Comparison of ENCODE assay signal across 19 cellular contexts in the genomic region with DNA sequence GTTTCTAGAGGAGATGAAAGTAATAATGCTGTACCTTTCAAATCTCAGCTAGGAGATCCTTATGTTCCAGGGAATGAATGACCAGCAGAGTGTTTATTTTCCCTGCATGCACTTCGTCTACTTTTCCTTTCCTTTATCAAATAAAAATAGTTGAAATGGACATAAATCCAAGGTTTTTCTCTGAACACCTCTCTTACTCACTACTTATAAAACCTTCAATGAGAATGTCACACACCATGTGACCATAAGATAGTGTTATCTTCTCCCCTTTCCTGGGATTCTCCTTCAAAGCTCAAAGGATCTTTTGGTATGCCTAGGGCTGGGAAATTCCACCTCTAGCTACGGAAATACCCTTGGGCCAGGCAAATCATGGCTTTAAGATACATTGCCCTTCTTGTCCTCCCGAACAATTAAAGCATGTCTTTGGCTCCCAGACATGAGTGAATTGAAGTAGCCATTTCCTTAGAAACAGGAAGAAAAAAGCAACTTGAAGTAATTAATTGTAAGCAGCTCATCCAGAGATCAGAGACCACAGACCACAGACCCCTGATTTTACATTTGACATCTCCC. TPM values are rescaled to one million over a fixed set of nuclear protein-coding genes. Genes with fewer than 3 reads are reported as not detected.
A peak's percentile ranks its signal among the peaks of the same experiment; 100 is the strongest.
DNase-seq lines count a peak whose midpoint lies in the region; ATAC-seq and TF ChIP-seq lines count a peak whose summit lies in the region.
"Had no signal": no experiment of that assay in that cellular context is flagged by ENCODE, and none has a peak within 500 bp of the region (broad histone marks: within the 10 kb centered on the region; RNA-seq: fewer than 3 reads in every experiment).

No MANE protein-coding gene starts in this region.

- WGBS in heart right ventricle, 2 donors = 38 to 43% methylated on average over 3 of the region's 3 CpGs

- TF ChIP-seq CTCF in heart right ventricle (IDR thresholded peaks at IDR 0.05) = no peak
- TF ChIP-seq CTCF in foreskin keratinocyte (conservative IDR thresholded peaks at IDR 0.05) = no peak

- POLR2A ChIA-PET in naive thymus-derived CD4-positive, alpha-beta T cell (lab: Charles Lee) = no interaction called here

- H3K27ac ChIP-seq in heart right ventricle (peak overlapping the region in 6 of 10 donors; percentile 9 to 96 (median 50)), SK-N-MC (no peak overlapping the region), foreskin keratinocyte (no peak overlapping the region)
- H3K27ac ChIP-seq in naive thymus-derived CD4-positive, alpha-beta T cell (ENCODE audit: low read depth, low read length) = no peak overlapping the region
- H3K27ac ChIP-seq: prostate gland, transverse colon had no signal

- H3K27me3 Mint-ChIP-seq in naive thymus-derived CD4-positive, alpha-beta T cell = peaks cover 20 to 24% (median 21%) of the 10 kb centered on the region in 5 donors

- no peaks in the 10 kb centered on the region for H3K36me3 ChIP-seq in heart right ventricle
- H3K36me3 ChIP-seq in SK-N-MC (ENCODE audit: insufficient read depth, low read length) = no peaks in the 10 kb centered on the region
- H3K36me3 ChIP-seq in naive thymus-derived CD4-positive, alpha-beta T cell (ENCODE audit: control insufficient read depth in 2 of 3, insufficient read depth in 3 of 3, low read length in 3 of 3) = no peaks in the 10 kb centered on the region
- H3K36me3 ChIP-seq: prostate gland, transverse colon had no signal

- H3K27me3 ChIP-seq in heart right ventricle (peaks cover 0 to 17% (median 0%) of the 10 kb centered on the region in 7 donors), foreskin keratinocyte (no peaks in the 10 kb centered on the region)
- no peaks in the 10 kb centered on the region for H3K27me3 ChIP-seq in naive thymus-derived CD4-positive, alpha-beta T cell (ENCODE audit: control insufficient read depth in 2 of 2, insufficient read depth in 2 of 2, low read length in 2 of 2)

- H3K4me3 Mint-ChIP-seq in naive thymus-derived CD4-positive, alpha-beta T cell = no peak overlapping the region
- H3K4me3 Mint-ChIP-seq: activated CD8-positive, alpha-beta memory T cell treated with anti-CD3 and anti-CD28 coated beads, Interleukin-2, amount 10 ng/mL, durations not matched to agents 7 days and 5 days; natural killer cell; stimulated activated naive B cell treated with anti-CD40 and anti-IgM and Interleukin-4, amounts not matched to agents 10 μg/mL and 1 μg/mL and 100 μg/mL, for 72 hours had no signal

- H3K27ac Mint-ChIP-seq in naive thymus-derived CD4-positive, alpha-beta T cell = no peak overlapping the region
- H3K27ac Mint-ChIP-seq: activated CD8-positive, alpha-beta memory T cell treated with anti-CD3 and anti-CD28 coated beads, Interleukin-2, amount 10 ng/mL, durations not matched to agents 7 days and 5 days; natural killer cell; stimulated activated naive B cell treated with anti-CD40 and anti-IgM and Interleukin-4, amounts not matched to agents 10 μg/mL and 1 μg/mL and 100 μg/mL, for 72 hours had no signal

- intact Hi-C loops in heart right ventricle (cut with DNase I) (loop anchor here in 4 of 10 donors (5.0 to 10.0 kb wide), 5 partner anchors 92 to 282 kb away; no protein-coding TSS in a partner anchor), Right ventricle myocardium superior (cut with DNase I) (loop anchor here (10.0 kb wide), 1 partner anchor 282 kb away; no protein-coding TSS in a partner anchor)
- intact Hi-C loops in naive thymus-derived CD4-positive, alpha-beta T cell (cut with micrococcal nuclease) = no loop called here

- CTCF ChIA-PET in naive thymus-derived CD4-positive, alpha-beta T cell (lab: Charles Lee) = no interaction called here

- H3K4me1 ChIP-seq in heart right ventricle (peaks cover 7 to 81% (median 63%) of the 10 kb centered on the region in 9 donors), foreskin keratinocyte (no peaks in the 10 kb centered on the region)
- H3K4me1 ChIP-seq in naive thymus-derived CD4-positive, alpha-beta T cell (ENCODE audit: control insufficient read depth in 2 of 2, insufficient read depth in 2 of 2, low read length in 2 of 2) = no peaks in the 10 kb centered on the region
- H3K4me1 ChIP-seq: prostate gland had no signal

- H3K36me3 Mint-ChIP-seq in naive thymus-derived CD4-positive, alpha-beta T cell = peaks cover 0 to 4% (median 0%) of the 10 kb centered on the region in 5 donors
- H3K36me3 Mint-ChIP-seq: stimulated activated naive B cell treated with anti-CD40 and anti-IgM and Interleukin-4, amounts not matched to agents 10 μg/mL and 1 μg/mL and 100 μg/mL, for 72 hours had no signal

- ATAC-seq in heart right ventricle = no peak
- no peak for ATAC-seq in Right ventricle myocardium superior (ENCODE audit: poor library complexity)
- no peak for ATAC-seq in foreskin keratinocyte
- ATAC-seq in naive thymus-derived CD4-positive, alpha-beta T cell = no peak
- ATAC-seq: activated CD4-positive, CD25-positive, alpha-beta regulatory T cell treated with anti-CD3 and anti-CD28 coated beads, Interleukin-2, amount 50 U/mL, for 24 hours; activated CD8-positive, alpha-beta memory T cell treated with anti-CD3 and anti-CD28 coated beads, Interleukin-2, amount 10 ng/mL, durations not matched to agents 7 days and 5 days; natural killer cell; stimulated activated naive B cell treated with anti-CD40 and anti-IgM and Interleukin-4, amounts not matched to agents 10 μg/mL and 1 μg/mL and 100 μg/mL, for 72 hours had no signal

- peaks cover 0 to 9% (median 5%) of the 10 kb centered on the region in 7 donors for H3K4me1 Mint-ChIP-seq in naive thymus-derived CD4-positive, alpha-beta T cell

- H3K4me3 ChIP-seq in heart right ventricle (no peak overlapping the region), SK-N-MC (no peak overlapping the region)
- no peak overlapping the region for H3K4me3 ChIP-seq in naive thymus-derived CD4-positive, alpha-beta T cell (ENCODE audit: low read length)
- H3K4me3 ChIP-seq: prostate gland, transverse colon had no signal

- no peak for DNase-seq in heart right ventricle
- no peak for DNase-seq in Right ventricle myocardium superior
- DNase-seq in SK-N-MC (ENCODE audit: low read depth, low spot score) = peak; percentile 53
- DNase-seq in islet precursor cell = peak; percentile 56
- DNase-seq in DMS 273 treated with DMSO at 0.1 percent for 48 hours (lab: John Stamatoyannopoulos, UW) = no peak
- DNase-seq in foreskin keratinocyte = no peak
- no peak for DNase-seq in naive thymus-derived CD4-positive, alpha-beta T cell
- DNase-seq in retina = no peak
- DNase-seq: activated CD8-positive, alpha-beta memory T cell treated with anti-CD3 and anti-CD28 coated beads, Interleukin-2, amount 10 ng/mL, durations not matched to agents 7 days and 5 days; DND-41; natural killer cell; NCI-H1694; SHP77; stimulated activated CD4-positive, alpha-beta T cell treated with anti-CD3 and anti-CD28 coated beads, Interleukin-15, amount 100 ng/mL, for 24 hours; stimulated activated naive B cell treated with anti-CD40 and anti-IgM and Interleukin-4, amounts not matched to agents 10 μg/mL and 1 μg/mL and 100 μg/mL, for 72 hours; transverse colon had no signal

- H3K9me3 ChIP-seq in heart right ventricle (no peaks in the 10 kb centered on the region), SK-N-MC (ENCODE audit: low read depth, low read length) (no peaks in the 10 kb centered on the region)
- no peaks in the 10 kb centered on the region for H3K9me3 ChIP-seq in naive thymus-derived CD4-positive, alpha-beta T cell (ENCODE audit: control insufficient read depth in 2 of 3, low read length in 3 of 3)
- H3K9me3 ChIP-seq: prostate gland, transverse colon had no signal

- H3K9ac ChIP-seq in SK-N-MC (ENCODE audit: insufficient read length) = no peak overlapping the region

- H3K9me3 Mint-ChIP-seq in naive thymus-derived CD4-positive, alpha-beta T cell = peaks cover 0 to 11% (median 3%) of the 10 kb centered on the region in 11 donors
- H3K9me3 Mint-ChIP-seq: stimulated activated naive B cell treated with anti-CD40 and anti-IgM and Interleukin-4, amounts not matched to agents 10 μg/mL and 1 μg/mL and 100 μg/mL, for 72 hours had no signal

RNA-seq across cellular contexts. Expression of a gene that starts 3.9 kb away (rescaled TPM):
- total RNA-seq in heart right ventricle = 10 to 100 TPM; 16.2 to 33.3 (median 29.4) TPM
- 10 to 100 TPM in 1 of 2 donors, 1 to 10 TPM in 1; 3.6 to 14.3 TPM for polyA plus RNA-seq in heart right ventricle
- 27.4 TPM for total RNA-seq in Right ventricle myocardium superior
- 2.4 and 3.1 TPM in 2 replicates for total RNA-seq in foreskin keratinocyte
- 0.40 and 0.49 TPM in 2 replicates for polyA plus RNA-seq in foreskin keratinocyte
- total RNA-seq in naive thymus-derived CD4-positive, alpha-beta T cell = under 1 TPM in 1 of 5 experiments, not detected in 4; 0.05 TPM
- polyA plus RNA-seq in naive thymus-derived CD4-positive, alpha-beta T cell = under 1 TPM in 1 of 2 donors, not detected in 1; 0.09 TPM
- total RNA-seq: activated CD8-positive, alpha-beta memory T cell treated with anti-CD3 and anti-CD28 coated beads, Interleukin-2, amount 10 ng/mL, durations not matched to agents 7 days and 5 days; T-helper 2 cell treated with Interferon-gamma antibody and Interleukin-4, amounts not matched to agents 100 ng/mL and 5 ng/mL, for 36 hours had no signal

Comparison
In these comparisons a context has a peak if more than half of its experiments do, and no peak if none do; other contexts are left out.
1. DNase-seq: peak in SK-N-MC (single experiment) and islet precursor cell (single experiment); none in heart right ventricle (0 of 2), Right ventricle myocardium superior (single experiment), DMS 273 treated with DMSO at 0.1 percent for 48 hours (single experiment), foreskin keratinocyte (0 of 2), naive thymus-derived CD4-positive, alpha-beta T cell (0 of 9) and retina (single experiment).
2. H3K27ac ChIP-seq: peak in heart right ventricle (6 of 10); none in SK-N-MC (single experiment), foreskin keratinocyte (single experiment) and naive thymus-derived CD4-positive, alpha-beta T cell (single experiment).